ENCODE assay signal across 1 cellular context in the genomic region with DNA sequence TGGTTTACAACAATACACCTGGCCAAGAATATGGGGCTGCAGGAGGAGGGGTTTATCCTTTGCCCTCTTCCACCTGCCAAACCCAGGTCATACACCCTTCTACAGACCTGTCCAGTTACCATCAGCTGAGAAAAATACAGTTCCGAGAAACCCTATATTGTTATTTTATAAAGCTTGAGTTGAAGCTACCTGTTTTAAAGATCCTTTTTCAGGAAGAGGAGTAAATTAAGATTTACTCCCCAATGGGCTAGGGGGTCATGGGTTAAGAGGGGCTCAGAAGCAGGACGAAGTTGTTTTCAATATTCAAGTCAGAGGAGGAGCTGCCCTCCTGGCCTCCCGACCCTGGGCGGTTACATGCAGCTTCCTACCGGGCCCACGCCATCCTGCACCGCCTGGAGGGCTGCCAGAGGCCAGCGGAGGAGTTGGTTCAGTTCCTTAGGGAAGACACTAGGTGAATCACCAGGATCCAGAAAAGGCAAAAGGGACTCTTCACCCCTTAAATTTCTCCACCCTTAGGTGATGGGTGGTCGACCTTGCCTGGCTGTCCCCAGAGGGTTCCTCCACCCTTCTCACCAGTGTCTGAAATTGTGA.
TF ChIP-seq lines count a peak whose summit lies in the region.

No MANE protein-coding gene starts in this region.

TF ChIP-seq in GM23338, 12 proteins besides CTCF, POLR2A, EP300 and RAD21 (continued from another document):
- no peak for TF ChIP-seq ZNF331 (CRISPR knock-in tag; IDR thresholded peaks at IDR 0.05; ENCODE audit: low read depth)
- no peak for TF ChIP-seq STAT1 (IDR thresholded peaks at IDR 0.05; ENCODE audit: unreplicated experiment)
- TF ChIP-seq, protein P1, sequence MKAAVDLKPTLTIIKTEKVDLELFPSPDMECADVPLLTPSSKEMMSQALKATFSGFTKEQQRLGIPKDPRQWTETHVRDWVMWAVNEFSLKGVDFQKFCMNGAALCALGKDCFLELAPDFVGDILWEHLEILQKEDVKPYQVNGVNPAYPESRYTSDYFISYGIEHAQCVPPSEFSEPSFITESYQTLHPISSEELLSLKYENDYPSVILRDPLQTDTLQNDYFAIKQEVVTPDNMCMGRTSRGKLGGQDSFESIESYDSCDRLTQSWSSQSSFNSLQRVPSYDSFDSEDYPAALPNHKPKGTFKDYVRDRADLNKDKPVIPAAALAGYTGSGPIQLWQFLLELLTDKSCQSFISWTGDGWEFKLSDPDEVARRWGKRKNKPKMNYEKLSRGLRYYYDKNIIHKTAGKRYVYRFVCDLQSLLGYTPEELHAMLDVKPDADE (IDR thresholded peaks at IDR 0.05) = no peak
- no peak for TF ChIP-seq ZNF114 (CRISPR knock-in tag; IDR thresholded peaks at IDR 0.05)
- TF ChIP-seq POLR2AphosphoS5 (IDR thresholded peaks at IDR 0.05; ENCODE audit: low read depth) = no peak
- TF ChIP-seq EZH2 (IDR thresholded peaks at IDR 0.05; ENCODE audit: low read depth, unreplicated experiment) = no peak
- TF ChIP-seq, protein P2, sequence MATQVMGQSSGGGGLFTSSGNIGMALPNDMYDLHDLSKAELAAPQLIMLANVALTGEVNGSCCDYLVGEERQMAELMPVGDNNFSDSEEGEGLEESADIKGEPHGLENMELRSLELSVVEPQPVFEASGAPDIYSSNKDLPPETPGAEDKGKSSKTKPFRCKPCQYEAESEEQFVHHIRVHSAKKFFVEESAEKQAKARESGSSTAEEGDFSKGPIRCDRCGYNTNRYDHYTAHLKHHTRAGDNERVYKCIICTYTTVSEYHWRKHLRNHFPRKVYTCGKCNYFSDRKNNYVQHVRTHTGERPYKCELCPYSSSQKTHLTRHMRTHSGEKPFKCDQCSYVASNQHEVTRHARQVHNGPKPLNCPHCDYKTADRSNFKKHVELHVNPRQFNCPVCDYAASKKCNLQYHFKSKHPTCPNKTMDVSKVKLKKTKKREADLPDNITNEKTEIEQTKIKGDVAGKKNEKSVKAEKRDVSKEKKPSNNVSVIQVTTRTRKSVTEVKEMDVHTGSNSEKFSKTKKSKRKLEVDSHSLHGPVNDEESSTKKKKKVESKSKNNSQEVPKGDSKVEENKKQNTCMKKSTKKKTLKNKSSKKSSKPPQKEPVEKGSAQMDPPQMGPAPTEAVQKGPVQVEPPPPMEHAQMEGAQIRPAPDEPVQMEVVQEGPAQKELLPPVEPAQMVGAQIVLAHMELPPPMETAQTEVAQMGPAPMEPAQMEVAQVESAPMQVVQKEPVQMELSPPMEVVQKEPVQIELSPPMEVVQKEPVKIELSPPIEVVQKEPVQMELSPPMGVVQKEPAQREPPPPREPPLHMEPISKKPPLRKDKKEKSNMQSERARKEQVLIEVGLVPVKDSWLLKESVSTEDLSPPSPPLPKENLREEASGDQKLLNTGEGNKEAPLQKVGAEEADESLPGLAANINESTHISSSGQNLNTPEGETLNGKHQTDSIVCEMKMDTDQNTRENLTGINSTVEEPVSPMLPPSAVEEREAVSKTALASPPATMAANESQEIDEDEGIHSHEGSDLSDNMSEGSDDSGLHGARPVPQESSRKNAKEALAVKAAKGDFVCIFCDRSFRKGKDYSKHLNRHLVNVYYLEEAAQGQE (IDR thresholded peaks at IDR 0.05; ENCODE audit: unreplicated experiment) = no peak
TF ChIP-seq in GM23338: peak in this region for 0.
